In the genomic region with DNA sequence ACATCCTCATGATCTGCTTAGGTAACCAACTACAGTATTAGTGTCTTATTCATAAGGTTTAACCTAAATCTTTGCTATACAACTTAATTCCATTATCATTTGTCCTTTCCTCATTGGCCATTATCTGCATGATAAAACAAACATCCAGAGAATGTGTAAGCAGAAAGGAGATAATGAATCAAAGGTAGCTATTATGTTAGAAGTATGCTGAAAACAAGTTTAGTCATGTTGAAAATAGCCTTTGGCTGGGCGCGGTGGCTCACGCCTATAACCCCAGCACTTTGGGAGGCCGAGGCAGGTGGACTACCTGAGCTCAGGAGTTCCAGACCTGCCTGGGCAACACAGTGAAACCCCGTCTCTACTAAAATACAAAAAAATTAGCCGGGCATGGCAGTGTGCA, we compare ENCODE assay signal across 29 cellular contexts.
DNase-seq lines count a peak whose midpoint lies in the region; ATAC-seq and TF ChIP-seq lines count a peak whose summit lies in the region.
"Had no signal": no experiment of that assay in that cellular context is flagged by ENCODE, and none has a peak within 500 bp of the region (broad histone marks: within the 10 kb centered on the region; RNA-seq: fewer than 3 reads in every experiment).

No MANE protein-coding gene starts in this region.

- H3K9me3 Mint-ChIP-seq in Calu3 (ENCODE audit: low read depth, unreplicated experiment), result no peaks in the 10 kb centered on the region
- no peaks in the 10 kb centered on the region for H3K9me3 Mint-ChIP-seq in activated naive CD8-positive, alpha-beta T cell treated with anti-CD3 and anti-CD28 coated beads, Interleukin-2, amount 50 U/mL, for 24 hours
- H3K9me3 Mint-ChIP-seq: activated naive CD8-positive, alpha-beta T cell treated with anti-CD3 and anti-CD28 coated beads, Interleukin-2, amount 10 ng/mL, durations not matched to agents 7 days and 5 days; CD4-positive, CD25-positive, alpha-beta regulatory T cell; central memory CD8-positive, alpha-beta T cell; effector memory CD8-positive, alpha-beta T cell; nephron progenitor cell had no signal

- WGBS in mammary epithelial cell (ENCODE audit: low coverage, missing lambda C conversion rate), result 69% methylated on average over 6 of the region's 6 CpGs
- WGBS in trophoblast cell (ENCODE audit: extremely low coverage, insufficient coverage, insufficient read length), result no CpG with 5 or more reads among the region's 6 CpGs

- no peak overlapping the region for H4K8ac ChIP-seq in trophoblast cell (ENCODE audit: low read depth, low read length)

- H3K36me3 ChIP-seq in mammary epithelial cell (ENCODE audit: insufficient read depth, low read length), result no peaks in the 10 kb centered on the region
- H3K36me3 ChIP-seq in trophoblast cell (ENCODE audit: control insufficient read depth in 1 of 2, insufficient read depth in 2 of 2, low read length in 2 of 2), result peaks cover 2 to 4% of the 10 kb centered on the region in 2 experiments
- H3K36me3 ChIP-seq in brain microvascular endothelial cell (replicated peaks), result no peaks in the 10 kb centered on the region
- H3K36me3 ChIP-seq: MG63, pancreas, upper lobe of right lung had no signal

- H3K27ac ChIP-seq in mammary epithelial cell (ENCODE audit: insufficient read depth, low read depth, low read length) (no peak overlapping the region), trophoblast cell (ENCODE audit: low read depth, low read length) (no peak overlapping the region), brain microvascular endothelial cell (no peak overlapping the region)
- H3K27ac ChIP-seq: A549, pancreas, upper lobe of right lung had no signal

- H2AFZ ChIP-seq in mammary epithelial cell (ENCODE audit: low read depth, low read length) (no peak overlapping the region), trophoblast cell (ENCODE audit: insufficient read depth, low read length, poor library complexity) (no peak overlapping the region)

- H3K36me3 Mint-ChIP-seq in Calu3 (ENCODE audit: insufficient read depth, unreplicated experiment), result no peaks in the 10 kb centered on the region
- no peaks in the 10 kb centered on the region for H3K36me3 Mint-ChIP-seq in activated naive CD8-positive, alpha-beta T cell treated with anti-CD3 and anti-CD28 coated beads, Interleukin-2, amount 50 U/mL, for 24 hours (ENCODE audit: low read depth)
- H3K36me3 Mint-ChIP-seq: CD4-positive, CD25-positive, alpha-beta regulatory T cell had no signal

- peaks cover 13% of the 10 kb centered on the region for H3K4me1 ChIP-seq in mammary epithelial cell (ENCODE audit: insufficient read depth, low read length)
- H3K4me1 ChIP-seq in trophoblast cell (ENCODE audit: control insufficient read depth in 1 of 2, insufficient read depth in 2 of 2, low read length in 2 of 2), result peaks cover 0 to 3% of the 10 kb centered on the region in 2 experiments

- H3K4me3 ChIP-seq in mammary epithelial cell (replicated peaks in 1 of 3; ENCODE audit: insufficient read depth in 1 of 3, low read depth in 2 of 3, low read length in 3 of 3), result no peak overlapping the region
- no peak overlapping the region for H3K4me3 ChIP-seq in trophoblast cell (ENCODE audit: low read depth, low read length)
- H3K4me3 ChIP-seq in brain microvascular endothelial cell (ENCODE audit: low read depth, low read length), result no peak overlapping the region
- H3K4me3 ChIP-seq: A549, K562, MG63, pancreas, smooth muscle cell, upper lobe of right lung had no signal

- H3K79me2 ChIP-seq in mammary epithelial cell (ENCODE audit: insufficient read depth, low read length), result peaks cover 37% of the 10 kb centered on the region
- H3K79me2 ChIP-seq in trophoblast cell (ENCODE audit: control insufficient read depth, insufficient read depth, low read length, poor library complexity), result no peaks in the 10 kb centered on the region

- H3K14ac ChIP-seq in trophoblast cell (ENCODE audit: low read length), result no peak overlapping the region

- H4K91ac ChIP-seq in trophoblast cell (ENCODE audit: low read depth, low read length), result no peak overlapping the region

- TF ChIP-seq CTCF in Calu3 (IDR thresholded peaks at IDR 0.05; ENCODE audit: unreplicated experiment) (no peak), mammary epithelial cell (conservative IDR thresholded peaks at IDR 0.05 in 1 of 2, IDR thresholded peaks at IDR 0.05 in 1 of 2; ENCODE audit: extremely low read depth in 1 of 2, insufficient read depth in 1 of 2, low read depth in 1 of 2, low read length in 2 of 2) (no peak), brain microvascular endothelial cell (IDR thresholded peaks at IDR 0.05; ENCODE audit: low read depth, low read length, missing control alignments) (no peak)

- no peak overlapping the region for H2AK5ac ChIP-seq in trophoblast cell (ENCODE audit: low read length)

- H4K20me1 ChIP-seq in mammary epithelial cell (ENCODE audit: insufficient read depth, low read length), result no peaks in the 10 kb centered on the region

- H3K27me3 ChIP-seq in mammary epithelial cell (ENCODE audit: insufficient read depth, low read length) (no peaks in the 10 kb centered on the region), trophoblast cell (ENCODE audit: insufficient read depth, low read length) (no peaks in the 10 kb centered on the region), brain microvascular endothelial cell (replicated peaks) (no peaks in the 10 kb centered on the region)
- H3K27me3 ChIP-seq: MG63, pancreas, upper lobe of right lung had no signal

- dilution Hi-C loops in mammary epithelial cell (cut with HindIII; ENCODE audit: low sequenced_read_pairs), result no loop called here

- no peaks in the 10 kb centered on the region for H3K9me3 ChIP-seq in mammary epithelial cell (replicated peaks; ENCODE audit: insufficient read depth, low read length)
- no peaks in the 10 kb centered on the region for H3K9me3 ChIP-seq in trophoblast cell (ENCODE audit: insufficient read depth, low read depth, low read length)
- H3K9me3 ChIP-seq: A549, MG63, pancreas, upper lobe of right lung had no signal

- no peak overlapping the region for H2BK120ac ChIP-seq in trophoblast cell (ENCODE audit: insufficient read depth, low read length, poor library complexity)

- H3K18ac ChIP-seq in trophoblast cell (ENCODE audit: low read length), result no peak overlapping the region

- no peaks in the 10 kb centered on the region for H3K27me3 Mint-ChIP-seq in Calu3 (ENCODE audit: unreplicated experiment)
- H3K27me3 Mint-ChIP-seq in activated naive CD8-positive, alpha-beta T cell treated with anti-CD3 and anti-CD28 coated beads, Interleukin-2, amount 50 U/mL, for 24 hours, result no peaks in the 10 kb centered on the region
- H3K27me3 Mint-ChIP-seq: activated naive CD8-positive, alpha-beta T cell treated with anti-CD3 and anti-CD28 coated beads, Interleukin-2, amount 10 ng/mL, durations not matched to agents 7 days and 5 days; CD4-positive, CD25-positive, alpha-beta regulatory T cell; central memory CD8-positive, alpha-beta T cell; effector memory CD8-positive, alpha-beta T cell had no signal

- in situ Hi-C loops in mammary epithelial cell (cut with MboI; ENCODE audit: low sequenced_read_pairs in 2 of 2) (no loop called here), brain microvascular endothelial cell (cut with HindIII; ENCODE audit: low pct_ligation_motif_present, low sequenced_read_pairs) (no loop called here)

- peak; percentile 36 for DNase-seq in Calu3
- peak; percentile 60 for DNase-seq in NCI-H226
- peak; percentile 68 for DNase-seq in mammary epithelial cell
- DNase-seq in trophoblast cell, result peak; percentile 67 to 81
- DNase-seq in HK-2 (ENCODE audit: unreplicated experiment), result no peak
- DNase-seq in activated naive CD8-positive, alpha-beta T cell treated with anti-CD3 and anti-CD28 coated beads, Interleukin-2, amount 50 U/mL, for 24 hours, result no peak
- DNase-seq in brain microvascular endothelial cell, result no peak
- DNase-seq: activated CD4-positive, alpha-beta T cell treated with anti-CD3 and anti-CD28 coated beads, Interleukin-2, amount 50 U/mL, for 1 hour; activated CD4-positive, CD25-positive, alpha-beta regulatory T cell; activated gamma-delta T cell treated with Interleukin-2 at 50 U/mL for 16 hours; activated naive CD8-positive, alpha-beta T cell treated with anti-CD3 and anti-CD28 coated beads, Interleukin-2, amount 10 ng/mL, durations not matched to agents 7 days and 5 days; activated T-cell treated with anti-CD3 and anti-CD28 coated beads, Interleukin-2, amount 50 U/mL, for 1 hour; CD4-positive, CD25-positive, alpha-beta regulatory T cell; effector memory CD8-positive, alpha-beta T cell; GOT3; left cardiac atrium; MG63; NCI-H1105; NCI-H1930; NCI-H526; nephron progenitor cell; pancreas; stimulated activated naive CD4-positive, alpha-beta T cell; upper lobe of right lung had no signal

- no peak overlapping the region for H4K12ac ChIP-seq in trophoblast cell (ENCODE audit: low read depth, low read length)

- CTCF ChIA-PET in Calu3 (lab: Charles Lee) (interaction anchor here (0.7 to 1.0 kb wide), 2 partner anchors 124 to 132 kb away, joined by 3 to 4 read pairs; no protein-coding TSS in a partner anchor), mammary epithelial cell (lab: Charles Lee; ENCODE audit: low non-redundant PET) (no interaction called here)

- H3K4me3 Mint-ChIP-seq in Calu3 (ENCODE audit: low read depth, unreplicated experiment), result no peak overlapping the region
- no peak overlapping the region for H3K4me3 Mint-ChIP-seq in activated naive CD8-positive, alpha-beta T cell treated with anti-CD3 and anti-CD28 coated beads, Interleukin-2, amount 50 U/mL, for 24 hours
- H3K4me3 Mint-ChIP-seq: activated naive CD8-positive, alpha-beta T cell treated with anti-CD3 and anti-CD28 coated beads, Interleukin-2, amount 10 ng/mL, durations not matched to agents 7 days and 5 days; CD4-positive, CD25-positive, alpha-beta regulatory T cell; central memory CD8-positive, alpha-beta T cell; effector memory CD8-positive, alpha-beta T cell; nephron progenitor cell had no signal

- H3K79me1 ChIP-seq in trophoblast cell (ENCODE audit: low read length), result peaks cover 2% of the 10 kb centered on the region

- H3K9ac ChIP-seq in mammary epithelial cell (ENCODE audit: insufficient read depth, low read length), result no peak overlapping the region
- no peak overlapping the region for H3K9ac ChIP-seq in trophoblast cell (ENCODE audit: low read length)

- H3K4me1 Mint-ChIP-seq in Calu3 (ENCODE audit: low read depth, unreplicated experiment), result no peaks in the 10 kb centered on the region
- peaks cover 14% of the 10 kb centered on the region for H3K4me1 Mint-ChIP-seq in activated naive CD8-positive, alpha-beta T cell treated with anti-CD3 and anti-CD28 coated beads, Interleukin-2, amount 50 U/mL, for 24 hours

- no peak overlapping the region for H3K4ac ChIP-seq in trophoblast cell (ENCODE audit: low read depth, low read length)

- BruUV-seq in Calu3 (replicated peaks; lab: Mats Ljungman, UMichigan) (no TSS peak), mammary epithelial cell (replicated peaks; lab: Mats Ljungman, UMichigan) (no TSS peak)

- no peak overlapping the region for H3K27ac Mint-ChIP-seq in Calu3 (ENCODE audit: unreplicated experiment)
- H3K27ac Mint-ChIP-seq in activated naive CD8-positive, alpha-beta T cell treated with anti-CD3 and anti-CD28 coated beads, Interleukin-2, amount 50 U/mL, for 24 hours, result no peak overlapping the region
- H3K27ac Mint-ChIP-seq: activated naive CD8-positive, alpha-beta T cell treated with anti-CD3 and anti-CD28 coated beads, Interleukin-2, amount 10 ng/mL, durations not matched to agents 7 days and 5 days; CD4-positive, CD25-positive, alpha-beta regulatory T cell; effector memory CD8-positive, alpha-beta T cell; nephron progenitor cell had no signal

- no peak for ATAC-seq in activated naive CD8-positive, alpha-beta T cell treated with anti-CD3 and anti-CD28 coated beads, Interleukin-2, amount 50 U/mL, for 24 hours
- ATAC-seq in GM18511 (IDR thresholded peaks at IDR 0.05; ENCODE audit: unreplicated experiment), result no peak
- ATAC-seq: A549; effector memory CD8-positive, alpha-beta T cell; K562; left cardiac atrium; upper lobe of right lung had no signal

- H3K23ac ChIP-seq in trophoblast cell (ENCODE audit: low read length), result no peak overlapping the region

- H2BK12ac ChIP-seq in trophoblast cell (ENCODE audit: low read length), result no peak overlapping the region

- no peak overlapping the region for H3K4me2 ChIP-seq in mammary epithelial cell (ENCODE audit: insufficient read depth, low read depth, low read length)
- H3K4me2 ChIP-seq in trophoblast cell (ENCODE audit: low read length), result no peak overlapping the region
- H3K4me2 ChIP-seq: A549, smooth muscle cell had no signal

- H2BK5ac ChIP-seq in trophoblast cell (ENCODE audit: low read depth, low read length, poor library complexity), result no peak overlapping the region

- intact Hi-C loops in Calu3 (cut with micrococcal nuclease; ENCODE audit: unreplicated experiment) (loop anchor here (10.0 kb wide), 1 partner anchor 130 kb away; a partner anchor contains a TSS), mammary epithelial cell (cut with micrococcal nuclease) (no loop called here)

Comparison
In these comparisons a context has a peak if more than half of its experiments do, and no peak if none do; other contexts are left out.
1. DNase-seq: peak in Calu3 (single experiment), NCI-H226 (single experiment), mammary epithelial cell (single experiment) and trophoblast cell (2 of 2); none in HK-2 (single experiment), activated naive CD8-positive, alpha-beta T cell treated with anti-CD3 and anti-CD28 coated beads, Interleukin-2, amount 50 U/mL, for 24 hours (single experiment) and brain microvascular endothelial cell (single experiment).